8 cellular contexts compared by ENCODE assay signal in genomic region chr12:48716493-48717251, GRCh38. TPM values are rescaled to one million over a fixed set of nuclear protein-coding genes. Genes with fewer than 3 reads are reported as not detected.
DNase-seq lines count a peak whose midpoint lies in the region; ATAC-seq, FAIRE-seq and TF ChIP-seq lines count a peak whose summit lies in the region.

Gene CCNT1, minus strand, starts transcription at chr12:48716707. Its CDS starts 32 bp downstream, at chr12:48716675.

- peak; percentile 68 for TF ChIP-seq POLR2A in NB4 (IDR thresholded peaks at IDR 0.05; ENCODE audit: extremely low read depth, insufficient read length)

- peak; percentile 96 for ATAC-seq in HG02571 (IDR thresholded peaks at IDR 0.05; ENCODE audit: unreplicated experiment)

- FAIRE-seq in frontal cortex (lab: Jason Lieb, UNC), result no peak

- CTCF ChIA-PET in activated naive CD4-positive, alpha-beta T cell treated with anti-CD3 and anti-CD28 coated beads, Interleukin-2, amount 10 ng/mL, durations not matched to agents 7 days and 5 days (lab: Charles Lee), result no interaction called here

- H3K4me1 Mint-ChIP-seq in activated naive CD4-positive, alpha-beta T cell treated with anti-CD3 and anti-CD28 coated beads, Interleukin-2, amount 10 ng/mL, durations not matched to agents 7 days and 5 days, result peaks cover 45% of the 10 kb centered on the region

- peaks cover 50% of the 10 kb centered on the region for H3K36me3 Mint-ChIP-seq in activated naive CD4-positive, alpha-beta T cell treated with anti-CD3 and anti-CD28 coated beads, Interleukin-2, amount 10 ng/mL, durations not matched to agents 7 days and 5 days

- peaks cover 4% of the 10 kb centered on the region; the same call in 1 of the 2 replicates for H3K9me3 ChIP-seq in SK-N-MC (ENCODE audit: low read depth, low read length)
- peaks cover 9% of the 10 kb centered on the region for H3K9me3 ChIP-seq in neutrophil

- DNase-seq in NB4 (ENCODE audit: low read depth), result peak; percentile 100
- DNase-seq in SK-N-MC (ENCODE audit: low read depth, low spot score), result peak; percentile 99
- DNase-seq in activated naive CD4-positive, alpha-beta T cell treated with anti-CD3 and anti-CD28 coated beads, Interleukin-2, amount 10 ng/mL, durations not matched to agents 7 days and 5 days, result peak; percentile 99
- DNase-seq in frontal cortex (ENCODE audit: low spot score in 2 of 2), result peak; percentile 85 to 94
- peak; percentile 85 to 99 (median 95) for DNase-seq in substantia nigra (lab: John Stamatoyannopoulos, UW)

- H3K27ac ChIP-seq in SK-N-MC, result peak within 1 kb of the TSS; percentile 93
- H3K27ac ChIP-seq in neutrophil, result peak within 1 kb of the TSS; percentile 95
- peak within 1 kb of the TSS; percentile 77 for H3K27ac ChIP-seq in substantia nigra (ENCODE audit: low read depth, low read length, poor library complexity, severe bottlenecking)

- H3K9me3 Mint-ChIP-seq in activated naive CD4-positive, alpha-beta T cell treated with anti-CD3 and anti-CD28 coated beads, Interleukin-2, amount 10 ng/mL, durations not matched to agents 7 days and 5 days, result peaks cover 20% of the 10 kb centered on the region

- H3K36me3 ChIP-seq in SK-N-MC (ENCODE audit: insufficient read depth, low read length), result peaks cover 31% of the 10 kb centered on the region
- peaks cover 17% of the 10 kb centered on the region for H3K36me3 ChIP-seq in neutrophil

- TF ChIP-seq CTCF in NB4 (IDR thresholded peaks at IDR 0.05; ENCODE audit: low read depth, low read length), result no peak
- peak; percentile 64 for TF ChIP-seq CTCF in neutrophil (IDR thresholded peaks at IDR 0.05)

- H3K27ac Mint-ChIP-seq in activated naive CD4-positive, alpha-beta T cell treated with anti-CD3 and anti-CD28 coated beads, Interleukin-2, amount 10 ng/mL, durations not matched to agents 7 days and 5 days, result peak within 1 kb of the TSS; percentile 96

- H3K4me1 ChIP-seq in neutrophil (ENCODE audit: control insufficient read depth in 1 of 2, insufficient read depth in 1 of 2, low read depth in 1 of 2, low read length in 1 of 2), result peaks cover 23 to 24% of the 10 kb centered on the region in 2 experiments

- no peaks in the 10 kb centered on the region for H3K27me3 Mint-ChIP-seq in activated naive CD4-positive, alpha-beta T cell treated with anti-CD3 and anti-CD28 coated beads, Interleukin-2, amount 10 ng/mL, durations not matched to agents 7 days and 5 days

- H3K9ac ChIP-seq in SK-N-MC (ENCODE audit: insufficient read length), result peak within 1 kb of the TSS; percentile 96

- peak within 1 kb of the TSS; percentile 85 for H3K4me3 ChIP-seq in GM08714 (ENCODE audit: low read length)
- H3K4me3 ChIP-seq in NB4 (ENCODE audit: low read depth, low read length), result peak within 1 kb of the TSS; percentile 99
- peak within 1 kb of the TSS; percentile 89 for H3K4me3 ChIP-seq in SK-N-MC
- peak within 1 kb of the TSS; percentile 83 to 88 for H3K4me3 ChIP-seq in neutrophil (ENCODE audit: low read depth in 1 of 2, low read length in 1 of 2)

- no peaks in the 10 kb centered on the region for H3K27me3 ChIP-seq in neutrophil

- H3K4me3 Mint-ChIP-seq in activated naive CD4-positive, alpha-beta T cell treated with anti-CD3 and anti-CD28 coated beads, Interleukin-2, amount 10 ng/mL, durations not matched to agents 7 days and 5 days, result peak within 1 kb of the TSS; percentile 85

RNA-seq across cellular contexts. Expression of gene CCNT1, which starts in this region (rescaled TPM):
- total RNA-seq in frontal cortex, result 34.6 TPM

Comparison
In these comparisons a context has a peak if more than half of its experiments do, and no peak if none do; other contexts are left out.
1. Peak in every context shown above with its lines: DNase-seq, ATAC-seq, H3K4me3 ChIP-seq and H3K27ac ChIP-seq.